Comparison of ENCODE assay signal across 1 cellular context in the genomic region with DNA sequence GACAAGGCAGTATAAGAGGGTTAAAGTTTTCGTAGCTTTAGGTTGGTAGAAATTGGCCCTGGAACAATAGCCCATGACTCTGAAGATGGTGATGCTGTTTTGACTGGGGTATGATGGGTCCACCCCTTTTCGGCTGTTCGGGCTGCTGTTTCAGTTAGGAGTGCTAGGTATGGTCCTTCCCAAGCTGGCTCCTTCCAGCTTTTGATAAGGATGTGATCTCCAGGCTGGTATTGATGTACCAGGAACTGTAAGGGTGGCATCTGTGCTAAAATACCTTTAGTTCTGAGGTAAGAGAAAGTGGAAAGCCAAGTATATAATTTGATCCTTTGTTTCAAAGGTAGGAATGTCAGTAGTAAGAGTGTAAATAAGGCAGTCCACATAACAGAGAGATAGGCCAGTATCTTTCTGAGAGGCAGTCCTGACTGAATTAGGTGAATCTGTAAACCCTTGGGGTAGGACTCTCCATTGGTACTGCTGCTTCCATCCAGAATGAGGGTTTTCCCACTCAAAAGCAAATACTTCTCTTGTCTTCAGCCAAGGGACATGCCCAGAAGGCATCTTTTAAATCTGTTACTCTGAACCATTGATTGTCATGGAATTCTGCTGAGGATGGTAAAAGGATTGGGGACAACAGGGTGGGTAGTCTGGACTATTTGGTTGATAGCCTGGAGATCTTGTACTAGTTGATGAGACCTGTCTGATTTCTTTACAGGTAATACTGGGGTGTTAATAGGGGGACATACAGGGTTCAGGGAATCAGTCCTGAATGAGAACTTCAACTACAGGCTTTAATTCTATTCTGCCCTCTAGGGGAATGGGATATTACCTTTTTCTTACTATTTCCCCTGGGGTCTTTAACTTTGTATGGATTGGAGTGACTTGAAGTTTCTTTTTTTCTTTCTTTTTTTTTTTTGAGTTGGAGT.
TF ChIP-seq lines count a peak whose summit lies in the region.

No MANE protein-coding gene starts in this region.

TF ChIP-seq in IMR-90, 13 proteins besides CTCF, POLR2A, EP300 and RAD21 (continued from another document):
- no peak for TF ChIP-seq RCOR1 (IDR thresholded peaks at IDR 0.05; ENCODE audit: insufficient replicate concordance, low read length)
- no peak for TF ChIP-seq NFE2L2 (IDR thresholded peaks at IDR 0.05; ENCODE audit: low read depth, low read length)
- TF ChIP-seq MXI1 (IDR thresholded peaks at IDR 0.05; ENCODE audit: borderline replicate concordance, low read depth, low read length), result no peak
- TF ChIP-seq, protein P1, sequence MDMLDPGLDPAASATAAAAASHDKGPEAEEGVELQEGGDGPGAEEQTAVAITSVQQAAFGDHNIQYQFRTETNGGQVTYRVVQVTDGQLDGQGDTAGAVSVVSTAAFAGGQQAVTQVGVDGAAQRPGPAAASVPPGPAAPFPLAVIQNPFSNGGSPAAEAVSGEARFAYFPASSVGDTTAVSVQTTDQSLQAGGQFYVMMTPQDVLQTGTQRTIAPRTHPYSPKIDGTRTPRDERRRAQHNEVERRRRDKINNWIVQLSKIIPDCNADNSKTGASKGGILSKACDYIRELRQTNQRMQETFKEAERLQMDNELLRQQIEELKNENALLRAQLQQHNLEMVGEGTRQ (IDR thresholded peaks at IDR 0.05; ENCODE audit: low read depth, low read length), result no peak
- no peak for TF ChIP-seq CHD1 (IDR thresholded peaks at IDR 0.05; ENCODE audit: low read depth, low read length)
